Comparison of ENCODE assay signal across 8 cellular contexts in genomic region chr16:50467559-50467942, GRCh38.
A peak's percentile ranks its signal among the peaks of the same experiment; 100 is the strongest.
DNase-seq lines count a peak whose midpoint lies in the region; ATAC-seq and TF ChIP-seq lines count a peak whose summit lies in the region.

No MANE protein-coding gene starts in this region.

- peaks cover 3% of the 10 kb centered on the region for H3K4me1 Mint-ChIP-seq in activated naive CD4-positive, alpha-beta T cell treated with anti-CD3 and anti-CD28 coated beads, Interleukin-2, amount 10 ng/mL, durations not matched to agents 7 days and 5 days
- H3K4me1 Mint-ChIP-seq in activated B cell treated with CpG ODN at 0.5 μM for 24 hours, result peaks cover 9% of the 10 kb centered on the region

- no peak for TF ChIP-seq CTCF in activated B cell treated with CpG ODN at 0.5 μM for 24 hours (IDR thresholded peaks at IDR 0.05)
- no peak for TF ChIP-seq CTCF in kidney epithelial cell (IDR thresholded peaks at IDR 0.05; ENCODE audit: insufficient read depth, low read length, poor library complexity, severe bottlenecking)
- no peak for TF ChIP-seq CTCF in thoracic aorta (IDR thresholded peaks at IDR 0.05)

- CTCF ChIA-PET in activated naive CD4-positive, alpha-beta T cell treated with anti-CD3 and anti-CD28 coated beads, Interleukin-2, amount 10 ng/mL, durations not matched to agents 7 days and 5 days (lab: Charles Lee), result no interaction called here
- CTCF ChIA-PET in activated B cell treated with CpG ODN at 0.5 μM for 24 hours (lab: Charles Lee), result no interaction called here

- H3K9me3 Mint-ChIP-seq in activated naive CD4-positive, alpha-beta T cell treated with anti-CD3 and anti-CD28 coated beads, Interleukin-2, amount 10 ng/mL, durations not matched to agents 7 days and 5 days, result no peaks in the 10 kb centered on the region
- no peaks in the 10 kb centered on the region for H3K9me3 Mint-ChIP-seq in activated B cell treated with CpG ODN at 0.5 μM for 24 hours

- H3K27me3 Mint-ChIP-seq in activated naive CD4-positive, alpha-beta T cell treated with anti-CD3 and anti-CD28 coated beads, Interleukin-2, amount 10 ng/mL, durations not matched to agents 7 days and 5 days, result peaks cover 50% of the 10 kb centered on the region
- peaks cover 49% of the 10 kb centered on the region for H3K27me3 Mint-ChIP-seq in activated B cell treated with CpG ODN at 0.5 μM for 24 hours

- H3K9me3 ChIP-seq in thoracic aorta, result no peaks in the 10 kb centered on the region

- no peak overlapping the region for H3K27ac ChIP-seq in thoracic aorta

- no peak for DNase-seq in activated naive CD4-positive, alpha-beta T cell treated with anti-CD3 and anti-CD28 coated beads, Interleukin-2, amount 10 ng/mL, durations not matched to agents 7 days and 5 days
- no peak for DNase-seq in activated naive CD4-positive, alpha-beta T cell treated with anti-CD3 and anti-CD28 coated beads, Interleukin-2, amount 50 U/mL, for 16 hours
- DNase-seq in activated B cell treated with CpG ODN at 0.5 μM for 24 hours, result no peak
- no peak for DNase-seq in kidney epithelial cell (ENCODE audit: low read depth)
- DNase-seq in thoracic aorta (ENCODE audit: low spot score), result no peak
- no peak for DNase-seq in DMS153 (lab: John Stamatoyannopoulos, UW)

- H3K4me1 ChIP-seq in thoracic aorta (ENCODE audit: control insufficient read depth in 1 of 2, low read depth in 2 of 2), result peaks cover 0 to 10% of the 10 kb centered on the region in 2 donors

- H3K36me3 ChIP-seq in kidney epithelial cell (ENCODE audit: control insufficient read depth, insufficient read depth, low read length) (no peaks in the 10 kb centered on the region), thoracic aorta (no peaks in the 10 kb centered on the region)

- no peaks in the 10 kb centered on the region for H3K36me3 Mint-ChIP-seq in activated naive CD4-positive, alpha-beta T cell treated with anti-CD3 and anti-CD28 coated beads, Interleukin-2, amount 10 ng/mL, durations not matched to agents 7 days and 5 days
- no peaks in the 10 kb centered on the region for H3K36me3 Mint-ChIP-seq in activated B cell treated with CpG ODN at 0.5 μM for 24 hours (ENCODE audit: low read depth)

- H3K4me3 ChIP-seq in kidney epithelial cell (ENCODE audit: low read depth, low read length), result peak overlapping the region; percentile 23
- H3K4me3 ChIP-seq in thoracic aorta, result peak overlapping the region; percentile 73

- POLR2A ChIA-PET in activated B cell treated with CpG ODN at 0.5 μM for 24 hours (lab: Charles Lee), result no interaction called here

- intact Hi-C loops in activated B cell treated with CpG ODN at 0.5 μM for 24 hours (cut with micrococcal nuclease), result no loop called here

- peak overlapping the region; percentile 35 for H3K4me3 Mint-ChIP-seq in activated naive CD4-positive, alpha-beta T cell treated with anti-CD3 and anti-CD28 coated beads, Interleukin-2, amount 10 ng/mL, durations not matched to agents 7 days and 5 days
- H3K4me3 Mint-ChIP-seq in activated B cell treated with CpG ODN at 0.5 μM for 24 hours, result peak overlapping the region; percentile 13

- ATAC-seq in activated B cell treated with CpG ODN at 0.5 μM for 24 hours (ENCODE audit: low read depth), result no peak
- no peak for ATAC-seq in thoracic aorta (ENCODE audit: insufficient number of reproducible peaks, low FRiP score, low read depth)
- no peak for ATAC-seq in HG03139 (IDR thresholded peaks at IDR 0.05; ENCODE audit: unreplicated experiment)
- ATAC-seq in GM18861 (IDR thresholded peaks at IDR 0.05; ENCODE audit: unreplicated experiment), result no peak

- H3K27me3 ChIP-seq in kidney epithelial cell (ENCODE audit: control insufficient read depth, insufficient read depth, low read length) (no peaks in the 10 kb centered on the region), thoracic aorta (replicated peaks; ENCODE audit: insufficient read depth) (no peaks in the 10 kb centered on the region)

- no peak overlapping the region for H3K27ac Mint-ChIP-seq in activated naive CD4-positive, alpha-beta T cell treated with anti-CD3 and anti-CD28 coated beads, Interleukin-2, amount 10 ng/mL, durations not matched to agents 7 days and 5 days
- no peak overlapping the region for H3K27ac Mint-ChIP-seq in activated B cell treated with CpG ODN at 0.5 μM for 24 hours
